ENCODE assay signal across 21 cellular contexts in the genomic region with DNA sequence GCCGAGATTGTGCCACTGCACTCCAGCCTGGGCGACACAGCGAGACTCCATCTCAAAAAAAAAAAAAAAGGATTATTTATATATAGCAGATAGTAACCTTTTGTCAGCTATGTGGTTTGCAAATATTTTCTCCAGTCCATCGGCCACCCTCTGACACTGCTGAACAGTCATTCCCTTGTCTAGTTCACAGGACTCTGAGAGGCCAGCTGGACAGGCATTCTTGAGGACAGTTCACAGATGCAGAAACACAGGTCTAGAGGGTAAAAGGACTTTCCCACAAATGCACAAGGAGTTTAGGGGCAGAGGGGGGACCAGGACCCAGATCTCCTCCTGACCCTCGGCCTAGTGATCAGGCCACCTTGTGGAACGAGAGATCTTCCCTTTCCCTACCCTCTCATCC. TPM values are rescaled to one million over a fixed set of nuclear protein-coding genes. Genes with fewer than 3 reads are reported as not detected.
A peak's percentile ranks its signal among the peaks of the same experiment; 100 is the strongest.
DNase-seq lines count a peak whose midpoint lies in the region; ATAC-seq lines count a peak whose summit lies in the region.
"Had no signal": no experiment of that assay in that cellular context is flagged by ENCODE, and none has a peak within 500 bp of the region (broad histone marks: within the 10 kb centered on the region; RNA-seq: fewer than 3 reads in every experiment).

No MANE protein-coding gene starts in this region.

- DNase-seq in EH (ENCODE audit: low read depth) (peak; percentile 56), SK-MEL-5 (ENCODE audit: low read depth, low spot score) (peak; percentile 33), kidney tubule cell (ENCODE audit: low spot score) (peak; percentile 73), sciatic nerve (ENCODE audit: low spot score) (no peak), EL (no peak), NCI-H2029 (lab: John Stamatoyannopoulos, UW) (no peak)
- DNase-seq: ACHN, AML-193, DMS79 treated with DMSO at 0.1 percent for 48 hours, GDM1, GM23248, HCEC 1CT, KG1, NCI-H1417 treated with DMSO at 0.1 percent for 48 hours, NCI-H187 treated with DMSO at 0.1 percent for 48 hours, NCI-H226, NCI-H524, NCI-H82, PC-3, SW 1271 had no signal

- intact Hi-C loops in sciatic nerve (cut with DNase I) = no loop called here

- ATAC-seq in sciatic nerve (peak; percentile 91), HG03196 (IDR thresholded peaks at IDR 0.05; ENCODE audit: unreplicated experiment) (no peak)
- ATAC-seq: PC-3 had no signal

- in situ Hi-C loops in SK-MEL-5 (cut with HindIII; ENCODE audit: low pct_unique_long_range_greater_than_20kb, low sequenced_read_pairs) = no loop called here

RNA-seq across cellular contexts. Expression of a gene that starts 7.5 kb away (rescaled TPM):
- total RNA-seq in SK-MEL-5 (2014; rRNA removed; shearing (Covaris generic)) = not detected in 2 replicates
- not detected in 2 replicates for polyA plus RNA-seq in SK-MEL-5 (2015; cell fraction: cytosol; rRNA removed)
- polyA plus RNA-seq in SK-MEL-5 (2015; cell fraction: nucleus; rRNA removed) = not detected in 2 replicates
- total RNA-seq in sciatic nerve = not detected
- total RNA-seq: GM23248 had no signal
- polyA plus RNA-seq: GM23248 had no signal

RNA-seq across cellular contexts. Expression of a gene that starts 29.9 kb away (rescaled TPM):
- total RNA-seq in SK-MEL-5 (2014; rRNA removed; shearing (Covaris generic)) = 0.35 and 0.48 TPM in 2 replicates
- 0.27 and 0.29 TPM in 2 replicates for polyA plus RNA-seq in SK-MEL-5 (2015; cell fraction: cytosol; rRNA removed)
- 0.22 and 0.28 TPM in 2 replicates for polyA plus RNA-seq in SK-MEL-5 (2015; cell fraction: nucleus; rRNA removed)
- 16.8 TPM for total RNA-seq in sciatic nerve

Comparison
In these comparisons a context has a peak if more than half of its experiments do, and no peak if none do; other contexts are left out.
1. DNase-seq: peak in EH (single experiment), SK-MEL-5 (single experiment) and kidney tubule cell (single experiment); none in sciatic nerve (single experiment), EL (single experiment) and NCI-H2029 (single experiment).
2. RNA of a gene that starts 29.9 kb away (total RNA-seq): 16.8 TPM in sciatic nerve (single experiment); 0.35 to 0.48 TPM in SK-MEL-5; every median in the first group is over 10 times any median in the second.